13 cellular contexts compared by ENCODE assay signal in the genomic region with DNA sequence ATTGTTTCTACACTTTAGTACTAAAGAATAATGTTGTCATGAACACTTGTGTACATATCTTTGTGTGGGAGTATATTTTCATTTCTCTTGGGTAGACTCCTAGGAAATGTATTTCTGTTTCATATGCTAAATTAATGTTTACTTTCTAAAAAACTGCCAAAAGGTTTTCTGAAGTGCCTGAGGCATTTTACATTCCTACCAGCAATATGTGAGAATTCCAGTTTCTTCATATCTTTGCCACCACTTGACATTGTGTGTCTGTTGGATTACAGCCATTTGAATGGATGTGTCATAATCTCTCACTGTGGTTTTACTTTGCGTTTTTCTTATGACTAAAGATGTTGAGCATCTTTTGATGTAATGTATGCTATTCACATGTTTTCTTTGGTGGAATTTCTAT.
DNase-seq lines count a peak whose midpoint lies in the region; ATAC-seq and TF ChIP-seq lines count a peak whose summit lies in the region.
"Had no signal": no experiment of that assay in that cellular context is flagged by ENCODE, and none has a peak within 500 bp of the region (broad histone marks: within the 10 kb centered on the region; RNA-seq: fewer than 3 reads in every experiment).

No MANE protein-coding gene starts in this region.

- no peak for TF ChIP-seq CTCF in RWPE2 (IDR thresholded peaks at IDR 0.05; ENCODE audit: poor library complexity, severe bottlenecking)
- no peak for TF ChIP-seq CTCF in fibroblast of lung (conservative IDR thresholded peaks at IDR 0.05 in 1 of 2, IDR thresholded peaks at IDR 0.05 in 1 of 2; ENCODE audit: low read depth in 1 of 2, low read length in 2 of 2)

- no peak overlapping the region for H3K4me2 ChIP-seq in fibroblast of lung (ENCODE audit: extremely low read depth, insufficient read depth, low read length)

- H3K9me3 ChIP-seq in RWPE2 (ENCODE audit: severe bottlenecking) (no peaks in the 10 kb centered on the region), fibroblast of lung (ENCODE audit: control insufficient read depth, insufficient read depth, low read depth, low read length) (no peaks in the 10 kb centered on the region)
- H3K9me3 ChIP-seq: neutrophil, SJSA1 had no signal

- ATAC-seq in RWPE2 (ENCODE audit: low read depth) (peak; percentile 94), HG03378 (IDR thresholded peaks at IDR 0.05; ENCODE audit: unreplicated experiment) (no peak), GM19467 (IDR thresholded peaks at IDR 0.05; ENCODE audit: unreplicated experiment) (no peak)
- ATAC-seq: activated T-helper 17 cell treated with anti-CD3 and anti-CD28 coated beads, Interleukin-2, amount 50 U/mL, for 72 hours; stimulated activated naive CD8-positive, alpha-beta T cell treated with anti-CD3 and anti-CD28 coated beads, Interleukin-15, Interleukin-2, amounts not matched to agents 100 U/mL and 50 U/mL, for 24 hours had no signal

- no peak overlapping the region for H3K9ac ChIP-seq in fibroblast of lung (ENCODE audit: insufficient read depth, low read length)

- no peaks in the 10 kb centered on the region for H4K20me1 ChIP-seq in fibroblast of lung (ENCODE audit: control insufficient read depth, extremely low read depth, insufficient read depth, low read length)

- DNase-seq in HCEC 1CT: peak; percentile 90
- no peak for DNase-seq in RWPE2 (ENCODE audit: low spot score)
- DNase-seq in fibroblast of lung (ENCODE audit: low read depth in 2 of 2): peak; percentile 66 to 98
- peak; percentile 92 for DNase-seq in stromal cell of bone marrow (ENCODE audit: low read depth)
- DNase-seq in superior temporal gyrus (ENCODE audit: extremely low spot score): no peak
- DNase-seq: DMS79; NCI-H446 treated with DMSO at 0.1 percent for 48 hours; stimulated activated naive CD8-positive, alpha-beta T cell treated with anti-CD3 and anti-CD28 coated beads, Interleukin-15, Interleukin-2, amounts not matched to agents 100 U/mL and 50 U/mL, for 24 hours had no signal

- no peak overlapping the region for H2AFZ ChIP-seq in fibroblast of lung (ENCODE audit: low read length)

- H3K4me3 ChIP-seq in RWPE2 (ENCODE audit: severe bottlenecking) (no peak overlapping the region), fibroblast of lung (replicated peaks in 1 of 4; ENCODE audit: control extremely low read depth in 1 of 4, insufficient read depth in 1 of 4, low read depth in 3 of 4, low read length in 4 of 4) (no peak overlapping the region)
- H3K4me3 ChIP-seq: SJSA1 had no signal

- H3K4me1 ChIP-seq in RWPE2 (ENCODE audit: insufficient read depth, poor library complexity, severe bottlenecking): peaks cover 10% of the 10 kb centered on the region
- H3K4me1 ChIP-seq in fibroblast of lung (ENCODE audit: control insufficient read depth, extremely low read depth, insufficient read depth, low read length): no peaks in the 10 kb centered on the region
- H3K4me1 ChIP-seq: SJSA1 had no signal

- H3K27ac ChIP-seq in RWPE2 (ENCODE audit: poor library complexity, severe bottlenecking) (peak overlapping the region; percentile 27), fibroblast of lung (ENCODE audit: insufficient read depth, low read length) (no peak overlapping the region)
- H3K27ac ChIP-seq: neutrophil, SJSA1 had no signal

- no peaks in the 10 kb centered on the region for H3K79me2 ChIP-seq in fibroblast of lung (ENCODE audit: control insufficient read depth, insufficient read depth, low read length)

- H3K27me3 ChIP-seq in RWPE2 (ENCODE audit: insufficient read depth, poor library complexity, severe bottlenecking) (no peaks in the 10 kb centered on the region), fibroblast of lung (ENCODE audit: control insufficient read depth, insufficient read depth, low read length) (no peaks in the 10 kb centered on the region)
- H3K27me3 ChIP-seq: neutrophil, SJSA1 had no signal

- H3K36me3 ChIP-seq in RWPE2 (ENCODE audit: low read depth) (no peaks in the 10 kb centered on the region), fibroblast of lung (ENCODE audit: control insufficient read depth, insufficient read depth, low read length) (no peaks in the 10 kb centered on the region)
- H3K36me3 ChIP-seq: neutrophil, SJSA1 had no signal

Comparison
In these comparisons a context has a peak if more than half of its experiments do, and no peak if none do; other contexts are left out.
1. DNase-seq: peak in HCEC 1CT (single experiment), fibroblast of lung (2 of 2) and stromal cell of bone marrow (single experiment); none in RWPE2 (single experiment) and superior temporal gyrus (single experiment).